In genomic region chr20:62902926-62903615, GRCh38 we compare ENCODE assay signal across 22 cellular contexts. TPM values are rescaled to one million over a fixed set of nuclear protein-coding genes. Genes with fewer than 3 reads are reported as not detected.
DNase-seq lines count a peak whose midpoint lies in the region; ATAC-seq and TF ChIP-seq lines count a peak whose summit lies in the region.
"Had no signal": no experiment of that assay in that cellular context is flagged by ENCODE, and none has a peak within 500 bp of the region (broad histone marks: within the 10 kb centered on the region; RNA-seq: fewer than 3 reads in every experiment).

No MANE protein-coding gene starts in this region.

- H3K36me3 ChIP-seq in adrenal gland (replicated peaks in 1 of 2), result peaks cover 0 to 70% of the 10 kb centered on the region in 2 donors

- H3K9me3 Mint-ChIP-seq in activated CD8-positive, alpha-beta T cell treated with anti-CD3 and anti-CD28 coated beads for 36 hours, result no peaks in the 10 kb centered on the region
- H3K9me3 Mint-ChIP-seq in activated CD8-positive, alpha-beta T cell treated with anti-CD3 and anti-CD28 coated beads, Interleukin-2, amount 10 ng/mL, durations not matched to agents 7 days and 5 days (ENCODE audit: insufficient read depth), result no peaks in the 10 kb centered on the region
- no peaks in the 10 kb centered on the region for H3K9me3 Mint-ChIP-seq in activated naive CD8-positive, alpha-beta T cell treated with anti-CD3 and anti-CD28 coated beads, Interleukin-2, amount 50 U/mL, for 24 hours
- no peaks in the 10 kb centered on the region for H3K9me3 Mint-ChIP-seq in nephron progenitor cell
- H3K9me3 Mint-ChIP-seq: activated T-helper 1 cell treated with anti-CD3 and anti-CD28 coated beads, Interleukin-12 subunit alpha, Interleukin-12 subunit beta, Interleukin-2, Interleukin-4 antibody, amounts not matched to agents 30 ng/mL and 10 ng/mL and 1 ng/mL, durations not matched to agents 14 hours and 24 hours and 36 hours; stimulated activated naive B cell treated with anti-CD40 and anti-IgM and Interleukin-4, amounts not matched to agents 10 μg/mL and 1 μg/mL and 100 μg/mL, for 72 hours; T-helper 2 cell treated with Interferon-gamma antibody and Interleukin-4, amounts not matched to agents 5 μg/mL and 100 μg/mL, for 36 hours had no signal

- TF ChIP-seq CTCF in activated CD8-positive, alpha-beta T cell treated with anti-CD3 and anti-CD28 coated beads for 36 hours (IDR thresholded peaks at IDR 0.05), result no peak
- TF ChIP-seq CTCF in nephron progenitor cell (IDR thresholded peaks at IDR 0.05) (no peak), adrenal gland (IDR thresholded peaks at IDR 0.05) (no peak)

- DNase-seq in activated CD8-positive, alpha-beta T cell treated with anti-CD3 and anti-CD28 coated beads for 36 hours, result peak; percentile 33
- DNase-seq in activated CD8-positive, alpha-beta T cell treated with anti-CD3 and anti-CD28 coated beads, Interleukin-2, amount 10 ng/mL, durations not matched to agents 7 days and 5 days, result no peak
- DNase-seq in HCEC 1CT, result peak; percentile 57
- no peak for DNase-seq in activated naive CD8-positive, alpha-beta T cell treated with anti-CD3 and anti-CD28 coated beads, Interleukin-2, amount 50 U/mL, for 24 hours
- no peak for DNase-seq in nephron progenitor cell
- no peak for DNase-seq in adrenal gland
- DNase-seq: activated CD4-positive, alpha-beta T cell treated with anti-CD3 and anti-CD28 coated beads for 1 hour; GDM1; Kasumi-1; NCI-H1436 treated with DMSO at 0.1 percent for 48 hours; NCI-H345; pancreas; SIG-M5; stimulated activated naive B cell treated with anti-CD40 and anti-IgM and Interleukin-4, amounts not matched to agents 10 μg/mL and 1 μg/mL and 100 μg/mL, for 72 hours had no signal

- H3K27me3 ChIP-seq in adrenal gland, result no peaks in the 10 kb centered on the region
- H3K27me3 ChIP-seq: pancreas had no signal

- intact Hi-C loops in activated CD8-positive, alpha-beta T cell treated with anti-CD3 and anti-CD28 coated beads for 36 hours (cut with micrococcal nuclease), result loop anchor here (10.0 kb wide), 1 partner anchor 52 kb away; the partner anchor contains the start of gene SLC17A9
- intact Hi-C loops in adrenal gland (cut with DNase I), result no loop called here

- H3K4me3 ChIP-seq in adrenal gland, result no peak overlapping the region
- H3K4me3 ChIP-seq: A549, pancreas, skin epidermis had no signal

- peak overlapping the region; percentile 40 for H3K27ac Mint-ChIP-seq in activated CD8-positive, alpha-beta T cell treated with anti-CD3 and anti-CD28 coated beads for 36 hours
- no peak overlapping the region for H3K27ac Mint-ChIP-seq in activated CD8-positive, alpha-beta T cell treated with anti-CD3 and anti-CD28 coated beads, Interleukin-2, amount 10 ng/mL, durations not matched to agents 7 days and 5 days
- no peak overlapping the region for H3K27ac Mint-ChIP-seq in activated naive CD8-positive, alpha-beta T cell treated with anti-CD3 and anti-CD28 coated beads, Interleukin-2, amount 50 U/mL, for 24 hours
- peak overlapping the region; percentile 29 for H3K27ac Mint-ChIP-seq in nephron progenitor cell
- H3K27ac Mint-ChIP-seq: T-helper 2 cell treated with Interferon-gamma antibody and Interleukin-4, amounts not matched to agents 5 μg/mL and 100 μg/mL, for 36 hours had no signal

- no peak for TF ChIP-seq POLR2A in adrenal gland (IDR thresholded peaks at IDR 0.05)

- peaks cover 45% of the 10 kb centered on the region for H3K4me1 Mint-ChIP-seq in activated CD8-positive, alpha-beta T cell treated with anti-CD3 and anti-CD28 coated beads for 36 hours (ENCODE audit: low read depth)
- H3K4me1 Mint-ChIP-seq in activated CD8-positive, alpha-beta T cell treated with anti-CD3 and anti-CD28 coated beads, Interleukin-2, amount 10 ng/mL, durations not matched to agents 7 days and 5 days (ENCODE audit: low read depth), result peaks cover 59% of the 10 kb centered on the region
- peaks cover 46% of the 10 kb centered on the region for H3K4me1 Mint-ChIP-seq in activated naive CD8-positive, alpha-beta T cell treated with anti-CD3 and anti-CD28 coated beads, Interleukin-2, amount 50 U/mL, for 24 hours
- H3K4me1 Mint-ChIP-seq in nephron progenitor cell, result peaks cover 28% of the 10 kb centered on the region

- no peak overlapping the region for H3K4me3 Mint-ChIP-seq in activated CD8-positive, alpha-beta T cell treated with anti-CD3 and anti-CD28 coated beads for 36 hours
- H3K4me3 Mint-ChIP-seq in activated CD8-positive, alpha-beta T cell treated with anti-CD3 and anti-CD28 coated beads, Interleukin-2, amount 10 ng/mL, durations not matched to agents 7 days and 5 days, result no peak overlapping the region
- no peak overlapping the region for H3K4me3 Mint-ChIP-seq in activated naive CD8-positive, alpha-beta T cell treated with anti-CD3 and anti-CD28 coated beads, Interleukin-2, amount 50 U/mL, for 24 hours
- no peak overlapping the region for H3K4me3 Mint-ChIP-seq in nephron progenitor cell
- H3K4me3 Mint-ChIP-seq: activated T-helper 1 cell treated with anti-CD3 and anti-CD28 coated beads, Interleukin-12 subunit alpha, Interleukin-12 subunit beta, Interleukin-2, Interleukin-4 antibody, amounts not matched to agents 30 ng/mL and 10 ng/mL and 1 ng/mL, durations not matched to agents 14 hours and 24 hours and 36 hours; CD8-positive, alpha-beta memory T cell; stimulated activated naive B cell treated with anti-CD40 and anti-IgM and Interleukin-4, amounts not matched to agents 10 μg/mL and 1 μg/mL and 100 μg/mL, for 72 hours; T-helper 2 cell treated with Interferon-gamma antibody and Interleukin-4, amounts not matched to agents 5 μg/mL and 100 μg/mL, for 36 hours had no signal

- POLR2A ChIA-PET in activated CD8-positive, alpha-beta T cell treated with anti-CD3 and anti-CD28 coated beads for 36 hours (lab: Charles Lee), result interaction anchor here (0.6 to 3.2 kb wide), 10 partner anchors 9 to 47 kb away, joined by 3 to 20 read pairs (median 6); partner anchors contain the start of gene GID8
- POLR2A ChIA-PET in activated CD8-positive, alpha-beta T cell treated with anti-CD3 and anti-CD28 coated beads, Interleukin-2, amount 10 ng/mL, durations not matched to agents 7 days and 5 days (lab: Charles Lee), result interaction anchor here (1.0 to 1.2 kb wide), 2 partner anchors 11 to 35 kb away, joined by 3 read pairs; partner anchors contain the start of gene GID8

- H3K27ac ChIP-seq in adrenal gland, result no peak overlapping the region
- H3K27ac ChIP-seq: A549, pancreas, skin epidermis had no signal

- WGBS in adrenal gland, 4 donors, result 73 to 91% (median 75%) methylated on average over 5 to 7 of the region's 7 CpGs

- CTCF ChIA-PET in activated CD8-positive, alpha-beta T cell treated with anti-CD3 and anti-CD28 coated beads for 36 hours (lab: Charles Lee), result interaction anchor here (0.6 to 7.4 kb wide), 8 partner anchors 12 to 109 kb away, joined by 3 to 113 read pairs (median 4); no protein-coding TSS in a partner anchor
- CTCF ChIA-PET in activated CD8-positive, alpha-beta T cell treated with anti-CD3 and anti-CD28 coated beads, Interleukin-2, amount 10 ng/mL, durations not matched to agents 7 days and 5 days (lab: Charles Lee), result interaction anchor here (0.7 to 8.1 kb wide), 7 partner anchors 9 to 106 kb away, joined by 3 to 182 read pairs (median 5); no protein-coding TSS in a partner anchor

- no peaks in the 10 kb centered on the region for H3K27me3 Mint-ChIP-seq in activated CD8-positive, alpha-beta T cell treated with anti-CD3 and anti-CD28 coated beads for 36 hours
- H3K27me3 Mint-ChIP-seq in activated CD8-positive, alpha-beta T cell treated with anti-CD3 and anti-CD28 coated beads, Interleukin-2, amount 10 ng/mL, durations not matched to agents 7 days and 5 days (ENCODE audit: low read depth), result no peaks in the 10 kb centered on the region
- H3K27me3 Mint-ChIP-seq in activated naive CD8-positive, alpha-beta T cell treated with anti-CD3 and anti-CD28 coated beads, Interleukin-2, amount 50 U/mL, for 24 hours, result no peaks in the 10 kb centered on the region
- H3K27me3 Mint-ChIP-seq in nephron progenitor cell (ENCODE audit: low read depth, poor library complexity), result no peaks in the 10 kb centered on the region
- H3K27me3 Mint-ChIP-seq: stimulated activated naive B cell treated with anti-CD40 and anti-IgM and Interleukin-4, amounts not matched to agents 10 μg/mL and 1 μg/mL and 100 μg/mL, for 72 hours had no signal

- H3K4me1 ChIP-seq in adrenal gland (replicated peaks in 1 of 2), result peaks cover 0 to 18% of the 10 kb centered on the region in 2 donors

- no peaks in the 10 kb centered on the region for H3K9me3 ChIP-seq in adrenal gland (replicated peaks in 1 of 3)
- H3K9me3 ChIP-seq: A549, pancreas had no signal

- H3K36me3 Mint-ChIP-seq in activated CD8-positive, alpha-beta T cell treated with anti-CD3 and anti-CD28 coated beads for 36 hours (ENCODE audit: low read depth), result peaks cover 54% of the 10 kb centered on the region
- H3K36me3 Mint-ChIP-seq in activated CD8-positive, alpha-beta T cell treated with anti-CD3 and anti-CD28 coated beads, Interleukin-2, amount 10 ng/mL, durations not matched to agents 7 days and 5 days (ENCODE audit: low read depth), result peaks cover 75% of the 10 kb centered on the region
- peaks cover 51% of the 10 kb centered on the region for H3K36me3 Mint-ChIP-seq in activated naive CD8-positive, alpha-beta T cell treated with anti-CD3 and anti-CD28 coated beads, Interleukin-2, amount 50 U/mL, for 24 hours (ENCODE audit: low read depth)
- peaks cover 54% of the 10 kb centered on the region for H3K36me3 Mint-ChIP-seq in nephron progenitor cell (ENCODE audit: low read depth)

- peak; percentile 35 for ATAC-seq in activated CD8-positive, alpha-beta T cell treated with anti-CD3 and anti-CD28 coated beads for 36 hours
- ATAC-seq in activated CD8-positive, alpha-beta T cell treated with anti-CD3 and anti-CD28 coated beads, Interleukin-2, amount 10 ng/mL, durations not matched to agents 7 days and 5 days, result no peak
- peak; percentile 52 for ATAC-seq in activated naive CD8-positive, alpha-beta T cell treated with anti-CD3 and anti-CD28 coated beads, Interleukin-2, amount 50 U/mL, for 24 hours
- no peak for ATAC-seq in HG03565 (IDR thresholded peaks at IDR 0.05; ENCODE audit: unreplicated experiment)
- no peak for ATAC-seq in GM18909 (IDR thresholded peaks at IDR 0.05; ENCODE audit: poor library complexity, unreplicated experiment)
- ATAC-seq: A549; left lobe of liver; pancreas; stimulated activated naive B cell treated with anti-CD40 and anti-IgM and Interleukin-4, amounts not matched to agents 10 μg/mL and 1 μg/mL and 100 μg/mL, for 72 hours had no signal

RNA-seq across cellular contexts. Expression of gene DIDO1, which starts 23.2 kb away (rescaled TPM):
- 10 to 100 TPM; 45.9 to 47.4 TPM for total RNA-seq in activated CD8-positive, alpha-beta T cell treated with anti-CD3 and anti-CD28 coated beads for 36 hours
- 10 to 100 TPM; 69.6 to 74.0 TPM for total RNA-seq in activated CD8-positive, alpha-beta T cell treated with anti-CD3 and anti-CD28 coated beads, Interleukin-2, amount 10 ng/mL, durations not matched to agents 7 days and 5 days
- 10 to 100 TPM; 29.8 to 51.3 (median 46.5) TPM for total RNA-seq in adrenal gland
- 10 to 100 TPM; 19.0 to 27.9 (median 23.6) TPM for polyA plus RNA-seq in adrenal gland

RNA-seq across cellular contexts. Expression of gene GID8, which starts 34.9 kb away (rescaled TPM):
- total RNA-seq in activated CD8-positive, alpha-beta T cell treated with anti-CD3 and anti-CD28 coated beads for 36 hours, result 10 to 100 TPM; 39.2 to 42.2 TPM
- 10 to 100 TPM; 37.3 to 39.7 TPM for total RNA-seq in activated CD8-positive, alpha-beta T cell treated with anti-CD3 and anti-CD28 coated beads, Interleukin-2, amount 10 ng/mL, durations not matched to agents 7 days and 5 days
- 10 to 100 TPM; 17.8 to 38.5 (median 25.3) TPM for total RNA-seq in adrenal gland
- polyA plus RNA-seq in adrenal gland, result 10 to 100 TPM in 2 of 3 donors, 1 to 10 TPM in 1; 9.4 to 16.8 (median 10.1) TPM

RNA-seq across cellular contexts. Expression of gene TCFL5, which starts 41.4 kb away (rescaled TPM):
- 1 to 10 TPM; 7.5 to 7.6 TPM for total RNA-seq in activated CD8-positive, alpha-beta T cell treated with anti-CD3 and anti-CD28 coated beads for 36 hours
- total RNA-seq in activated CD8-positive, alpha-beta T cell treated with anti-CD3 and anti-CD28 coated beads, Interleukin-2, amount 10 ng/mL, durations not matched to agents 7 days and 5 days, result 1 to 10 TPM; 7.9 to 9.6 TPM
- 10 to 100 TPM in 1 of 8 donors, 1 to 10 TPM in 7; 4.6 to 12.0 (median 6.8) TPM for total RNA-seq in adrenal gland
- 1 to 10 TPM; 3.5 to 5.8 (median 3.9) TPM for polyA plus RNA-seq in adrenal gland

RNA-seq across cellular contexts. Expression of gene SLC17A9, which starts 49.4 kb away (rescaled TPM):
- 10 to 100 TPM; 78.5 to 78.7 TPM for total RNA-seq in activated CD8-positive, alpha-beta T cell treated with anti-CD3 and anti-CD28 coated beads for 36 hours
- total RNA-seq in activated CD8-positive, alpha-beta T cell treated with anti-CD3 and anti-CD28 coated beads, Interleukin-2, amount 10 ng/mL, durations not matched to agents 7 days and 5 days, result 10 to 100 TPM; 57.8 to 69.7 TPM
- 1 to 10 TPM in 7 of 8 donors, under 1 TPM in 1; 0.24 to 4.6 (median 2.9) TPM for total RNA-seq in adrenal gland
- 10 to 100 TPM in 2 of 3 donors, 1 to 10 TPM in 1; 1.2 to 69.1 (median 11.9) TPM for polyA plus RNA-seq in adrenal gland

Comparison
In these comparisons a context has a peak if more than half of its experiments do, and no peak if none do; other contexts are left out.
1. ATAC-seq: peak in activated CD8-positive, alpha-beta T cell treated with anti-CD3 and anti-CD28 coated beads for 36 hours (single experiment) and activated naive CD8-positive, alpha-beta T cell treated with anti-CD3 and anti-CD28 coated beads, Interleukin-2, amount 50 U/mL, for 24 hours (single experiment); none in activated CD8-positive, alpha-beta T cell treated with anti-CD3 and anti-CD28 coated beads, Interleukin-2, amount 10 ng/mL, durations not matched to agents 7 days and 5 days (single experiment), HG03565 (single experiment) and GM18909 (single experiment).
2. DNase-seq: peak in activated CD8-positive, alpha-beta T cell treated with anti-CD3 and anti-CD28 coated beads for 36 hours (single experiment) and HCEC 1CT (single experiment); none in activated CD8-positive, alpha-beta T cell treated with anti-CD3 and anti-CD28 coated beads, Interleukin-2, amount 10 ng/mL, durations not matched to agents 7 days and 5 days (single experiment), activated naive CD8-positive, alpha-beta T cell treated with anti-CD3 and anti-CD28 coated beads, Interleukin-2, amount 50 U/mL, for 24 hours (single experiment), nephron progenitor cell (single experiment) and adrenal gland (0 of 7).
3. H3K27ac Mint-ChIP-seq: peak in activated CD8-positive, alpha-beta T cell treated with anti-CD3 and anti-CD28 coated beads for 36 hours (single experiment) and nephron progenitor cell (single experiment); none in activated CD8-positive, alpha-beta T cell treated with anti-CD3 and anti-CD28 coated beads, Interleukin-2, amount 10 ng/mL, durations not matched to agents 7 days and 5 days (single experiment) and activated naive CD8-positive, alpha-beta T cell treated with anti-CD3 and anti-CD28 coated beads, Interleukin-2, amount 50 U/mL, for 24 hours (single experiment).